Comparison of ENCODE assay signal across 8 cellular contexts in genomic region chr4:177051473-177052060, GRCh38.
A peak's percentile ranks its signal among the peaks of the same experiment; 100 is the strongest.
DNase-seq lines count a peak whose midpoint lies in the region; ATAC-seq, FAIRE-seq and TF ChIP-seq lines count a peak whose summit lies in the region.

No MANE protein-coding gene starts in this region.

- no peak overlapping the region for H3K4me2 ChIP-seq in H1 (ENCODE audit: insufficient read depth in 1 of 2, low read depth in 2 of 2, low read length in 2 of 2)

- intact Hi-C loops in ovary (cut with DNase I): loop anchor here in 1 of 4 donors (10.0 kb wide), 1 partner anchor 677 kb away; no protein-coding TSS in a partner anchor

- no peaks in the 10 kb centered on the region for H4K20me1 ChIP-seq in H1 (replicated peaks in 1 of 2; ENCODE audit: control insufficient read depth in 1 of 2, insufficient read depth in 2 of 2, low read length in 2 of 2)

- H3K18ac ChIP-seq in H1 (ENCODE audit: extremely low read depth, low read length): no peak overlapping the region

- DNase-seq in DMS53 (lab: John Stamatoyannopoulos, UW) (peak; percentile 75), NCI-H82 (lab: John Stamatoyannopoulos, UW) (peak; percentile 76), H1 (ENCODE audit: low read depth in 1 of 2, low spot score in 2 of 2) (peak; percentile 29 to 49), small intestine (peak; percentile 25), LoVo (ENCODE audit: low spot score) (no peak), ovary (no peak)

- no peak overlapping the region for H2BK20ac ChIP-seq in H1 (ENCODE audit: low read length)

- H3K36me3 ChIP-seq in H1 (ENCODE audit: control insufficient read depth in 2 of 4, insufficient read depth in 4 of 4, low read length in 3 of 4) (no peaks in the 10 kb centered on the region), small intestine (ENCODE audit: control insufficient read depth in 2 of 2, insufficient read depth in 2 of 2, low read length in 2 of 2) (no peaks in the 10 kb centered on the region), ovary (no peaks in the 10 kb centered on the region)

- no peak overlapping the region for H4K5ac ChIP-seq in H1 (ENCODE audit: insufficient read length, low read depth, low read length)

- POLR2A ChIA-PET in H1 (lab: Charles Lee; ENCODE audit: partially characterized antibody): interaction anchor here (0.6 kb wide), 1 partner anchor 903 kb away, joined by 3 read pairs; no protein-coding TSS in a partner anchor

- no peak overlapping the region for H3K4ac ChIP-seq in H1 (replicated peaks; ENCODE audit: insufficient read length, low read depth, low read length)

- no peak overlapping the region for H2AK5ac ChIP-seq in H1 (ENCODE audit: low read depth, low read length)

- H2AFZ ChIP-seq in H1 (ENCODE audit: low read length): no peak overlapping the region

- H3K9me3 ChIP-seq in H1 (ENCODE audit: insufficient read depth in 2 of 2, low read depth in 1 of 2, low read length in 1 of 2): no peaks in the 10 kb centered on the region
- no peaks in the 10 kb centered on the region for H3K9me3 ChIP-seq in small intestine (ENCODE audit: control insufficient read depth, low read depth)
- H3K9me3 ChIP-seq in ovary: no peaks in the 10 kb centered on the region

- FAIRE-seq in H1 (lab: Jason Lieb, UNC) (peak; percentile 73), small intestine (lab: Jason Lieb, UNC) (no peak)

- H4K91ac ChIP-seq in H1 (replicated peaks; ENCODE audit: insufficient read length, low read length): no peak overlapping the region

- TF ChIP-seq RAD21 in H1 (IDR thresholded peaks at IDR 0.05 in 1 of 2, conservative IDR thresholded peaks at IDR 0.05 in 1 of 2; ENCODE audit: low read depth in 2 of 2, low read length in 2 of 2): peak; percentile 67 to 75

- H2BK12ac ChIP-seq in H1 (ENCODE audit: low read depth, low read length): no peak overlapping the region

- no peaks in the 10 kb centered on the region for H3K23me2 ChIP-seq in H1 (ENCODE audit: low read depth, low read length)

- no peaks in the 10 kb centered on the region for H3K79me1 ChIP-seq in H1 (ENCODE audit: low read depth, low read length)

- TF ChIP-seq POLR2A in H1 (IDR thresholded peaks at IDR 0.05; ENCODE audit: control extremely low read depth in 1 of 2, low read depth in 2 of 2, low read length in 2 of 2) (no peak), ovary (IDR thresholded peaks at IDR 0.05) (no peak)

- H2BK120ac ChIP-seq in H1 (replicated peaks; ENCODE audit: low read depth, low read length): no peak overlapping the region

- ATAC-seq in GM18867 (IDR thresholded peaks at IDR 0.05; ENCODE audit: unreplicated experiment): peak; percentile 93
- peak; percentile 89 for ATAC-seq in HG02973 (IDR thresholded peaks at IDR 0.05; ENCODE audit: unreplicated experiment)

- no peak for TF ChIP-seq EP300 in H1 (IDR thresholded peaks at IDR 0.05; ENCODE audit: borderline replicate concordance in 1 of 2, low read depth in 2 of 2, low read length in 2 of 2)
- TF ChIP-seq EP300 in ovary (IDR thresholded peaks at IDR 0.05): no peak

- CTCF ChIA-PET in H1 (lab: Charles Lee; ENCODE audit: partially characterized antibody): interaction anchor here (0.6 to 2.2 kb wide), 16 partner anchors 9 to 492 kb away, joined by 3 to 13 read pairs (median 4); no protein-coding TSS in a partner anchor

- H3K9ac ChIP-seq in H1 (replicated peaks in 1 of 4; ENCODE audit: extremely low read depth in 1 of 4, low read depth in 3 of 4, low read length in 3 of 4): no peak overlapping the region

- H2BK5ac ChIP-seq in H1 (ENCODE audit: low read depth, low read length): no peak overlapping the region

- H3K14ac ChIP-seq in H1 (ENCODE audit: insufficient read length): no peak overlapping the region

- no peak overlapping the region for H3K23ac ChIP-seq in H1 (ENCODE audit: insufficient read length)

- H3K4me3 ChIP-seq in H1 (ENCODE audit: extremely low read depth in 1 of 4, insufficient read depth in 2 of 4, low read depth in 3 of 4, low read length in 4 of 4): no peak overlapping the region
- no peak overlapping the region for H3K4me3 ChIP-seq in small intestine (ENCODE audit: low read depth in 1 of 2, low read length in 2 of 2)
- H3K4me3 ChIP-seq in ovary: no peak overlapping the region

- H3K79me2 ChIP-seq in H1 (ENCODE audit: control insufficient read depth in 1 of 2, insufficient read depth in 2 of 2, low read length in 2 of 2): no peaks in the 10 kb centered on the region

- H3K27me3 ChIP-seq in H1 (replicated peaks in 1 of 4; ENCODE audit: control insufficient read depth in 3 of 4, extremely low read depth in 1 of 4, insufficient read depth in 3 of 4, low read length in 3 of 4) (no peaks in the 10 kb centered on the region), small intestine (ENCODE audit: control insufficient read depth in 2 of 2, insufficient read depth in 2 of 2, low read length in 2 of 2) (no peaks in the 10 kb centered on the region), ovary (no peaks in the 10 kb centered on the region)

- 79% methylated on average over 7 of the region's 7 CpGs; no CpG with 5 or more reads in 1 of the 2 experiments for WGBS in H1 (ENCODE audit: extremely low coverage in 1 of 2, insufficient coverage in 1 of 2, insufficient read length in 1 of 2, insufficient replicate concordance in 2 of 2, low coverage in 1 of 2, low lambda C conversion rate in 2 of 2, missing lambda C conversion rate in 1 of 2), 2 experiments
- WGBS in small intestine, 3 donors: 50 to 72% (median 59%) methylated on average over 7 of the region's 7 CpGs
- WGBS in ovary, 3 donors: 76 to 83% (median 83%) methylated on average over 7 of the region's 7 CpGs

- H3K4me1 ChIP-seq in H1 (replicated peaks in 1 of 4; ENCODE audit: control insufficient read depth in 3 of 4, insufficient read depth in 4 of 4, low read length in 3 of 4) (no peaks in the 10 kb centered on the region), small intestine (ENCODE audit: control insufficient read depth in 2 of 2, insufficient read depth in 1 of 2, low read depth in 1 of 2, low read length in 1 of 2) (no peaks in the 10 kb centered on the region), ovary (ENCODE audit: insufficient read depth) (peaks cover 3% of the 10 kb centered on the region)

- no peak overlapping the region for H2BK15ac ChIP-seq in H1 (ENCODE audit: low read length)

- TF ChIP-seq CTCF in H1 (IDR thresholded peaks at IDR 0.05; ENCODE audit: control extremely low read depth in 1 of 3, insufficient read depth in 1 of 3, low read depth in 1 of 3, low read length in 3 of 3) (peak; percentile 28 to 76 (median 53)), ovary (IDR thresholded peaks at IDR 0.05) (no peak)

- no peak overlapping the region for H4K8ac ChIP-seq in H1 (ENCODE audit: extremely low read depth, insufficient read depth, low read length)

- H3K27ac ChIP-seq in H1 (ENCODE audit: low read depth, low read length) (no peak overlapping the region), small intestine (ENCODE audit: low read depth in 1 of 2, low read length in 1 of 2) (no peak overlapping the region), ovary (no peak overlapping the region)

- H3K56ac ChIP-seq in H1 (replicated peaks; ENCODE audit: insufficient read length, low read depth, low read length): no peak overlapping the region

TF ChIP-seq in H1, 55 proteins besides CTCF, POLR2A, EP300 and RAD21:
- no peak for TF ChIP-seq YY1 (IDR thresholded peaks at IDR 0.05; ENCODE audit: low read depth, low read length)
- no peak for TF ChIP-seq CBX8 (IDR thresholded peaks at IDR 0.05; ENCODE audit: borderline replicate concordance, low read depth, low read length)
- no peak for TF ChIP-seq TCF12 (IDR thresholded peaks at IDR 0.05; ENCODE audit: low read depth, low read length)
- TF ChIP-seq SIRT6 (IDR thresholded peaks at IDR 0.05; ENCODE audit: low read length): no peak
- TF ChIP-seq BACH1 (IDR thresholded peaks at IDR 0.05; ENCODE audit: low read length): no peak
- TF ChIP-seq RFX5 (IDR thresholded peaks at IDR 0.05; ENCODE audit: borderline replicate concordance, low read depth, low read length): no peak
- TF ChIP-seq BRCA1 (IDR thresholded peaks at IDR 0.05; ENCODE audit: low read depth, low read length): no peak
- TF ChIP-seq CTBP2 (IDR thresholded peaks at IDR 0.05; ENCODE audit: borderline replicate concordance, insufficient read depth, insufficient read length, low read length): no peak
- TF ChIP-seq JUN (IDR thresholded peaks at IDR 0.05; ENCODE audit: low read depth, low read length): no peak
- TF ChIP-seq CBX5 (IDR thresholded peaks at IDR 0.05; ENCODE audit: low read depth, low read length): no peak
- no peak for TF ChIP-seq EGR1 (IDR thresholded peaks at IDR 0.05; ENCODE audit: borderline replicate concordance, low read depth, low read length)
- no peak for TF ChIP-seq SAP30 (IDR thresholded peaks at IDR 0.05; ENCODE audit: insufficient read depth, insufficient replicate concordance, low read length)
- no peak for TF ChIP-seq SP4 (IDR thresholded peaks at IDR 0.05; ENCODE audit: low read length)
- no peak for TF ChIP-seq CHD2 (IDR thresholded peaks at IDR 0.05; ENCODE audit: low read length)

Comparison
In these comparisons a context has a peak if more than half of its experiments do, and no peak if none do; other contexts are left out.
1. DNase-seq: peak in DMS53 (single experiment), NCI-H82 (single experiment), H1 (2 of 2) and small intestine (single experiment); none in LoVo (single experiment) and ovary (0 of 5).
2. CTCF ChIP-seq: peak in H1 (3 of 3); none in ovary (0 of 3).